In the genomic region with DNA sequence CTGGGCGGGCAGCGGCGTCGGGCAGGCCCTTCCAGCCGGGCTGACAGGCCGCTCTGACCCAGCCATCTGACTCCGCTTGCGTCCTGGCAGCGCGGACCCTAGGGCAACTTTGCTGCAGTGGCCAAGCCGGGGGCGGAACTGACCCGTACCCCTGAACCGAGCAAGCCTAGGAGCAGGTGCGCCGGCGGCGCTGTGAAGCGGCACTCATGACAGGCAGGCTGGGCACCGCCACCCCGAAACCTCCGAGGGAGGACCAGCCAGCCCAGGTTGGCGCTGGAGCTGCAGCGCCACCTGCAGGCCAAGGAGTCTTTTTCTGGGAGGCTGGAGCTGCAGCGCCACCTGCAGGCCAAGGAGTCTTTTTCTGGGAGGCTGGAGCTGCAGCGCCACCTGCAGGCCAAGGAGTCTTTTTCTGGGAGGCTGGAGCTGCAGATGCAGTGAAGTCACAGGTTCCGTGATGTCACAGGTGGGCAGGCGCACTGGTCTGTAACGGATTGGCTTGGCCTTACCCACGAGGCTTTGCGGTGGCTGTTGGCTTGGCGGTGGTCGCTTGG, we compare ENCODE assay signal across 7 cellular contexts. TPM values are rescaled to one million over a fixed set of nuclear protein-coding genes. Genes with fewer than 3 reads are reported as not detected.
A peak's percentile ranks its signal among the peaks of the same experiment; 100 is the strongest.
DNase-seq lines count a peak whose midpoint lies in the region; ATAC-seq and TF ChIP-seq lines count a peak whose summit lies in the region.
"Not testable (repeated sequence)": the region's sequence is repeated elsewhere in the genome, so short reads cannot be mapped to it uniquely, and the experiment has no call there.

A gene with protein sequence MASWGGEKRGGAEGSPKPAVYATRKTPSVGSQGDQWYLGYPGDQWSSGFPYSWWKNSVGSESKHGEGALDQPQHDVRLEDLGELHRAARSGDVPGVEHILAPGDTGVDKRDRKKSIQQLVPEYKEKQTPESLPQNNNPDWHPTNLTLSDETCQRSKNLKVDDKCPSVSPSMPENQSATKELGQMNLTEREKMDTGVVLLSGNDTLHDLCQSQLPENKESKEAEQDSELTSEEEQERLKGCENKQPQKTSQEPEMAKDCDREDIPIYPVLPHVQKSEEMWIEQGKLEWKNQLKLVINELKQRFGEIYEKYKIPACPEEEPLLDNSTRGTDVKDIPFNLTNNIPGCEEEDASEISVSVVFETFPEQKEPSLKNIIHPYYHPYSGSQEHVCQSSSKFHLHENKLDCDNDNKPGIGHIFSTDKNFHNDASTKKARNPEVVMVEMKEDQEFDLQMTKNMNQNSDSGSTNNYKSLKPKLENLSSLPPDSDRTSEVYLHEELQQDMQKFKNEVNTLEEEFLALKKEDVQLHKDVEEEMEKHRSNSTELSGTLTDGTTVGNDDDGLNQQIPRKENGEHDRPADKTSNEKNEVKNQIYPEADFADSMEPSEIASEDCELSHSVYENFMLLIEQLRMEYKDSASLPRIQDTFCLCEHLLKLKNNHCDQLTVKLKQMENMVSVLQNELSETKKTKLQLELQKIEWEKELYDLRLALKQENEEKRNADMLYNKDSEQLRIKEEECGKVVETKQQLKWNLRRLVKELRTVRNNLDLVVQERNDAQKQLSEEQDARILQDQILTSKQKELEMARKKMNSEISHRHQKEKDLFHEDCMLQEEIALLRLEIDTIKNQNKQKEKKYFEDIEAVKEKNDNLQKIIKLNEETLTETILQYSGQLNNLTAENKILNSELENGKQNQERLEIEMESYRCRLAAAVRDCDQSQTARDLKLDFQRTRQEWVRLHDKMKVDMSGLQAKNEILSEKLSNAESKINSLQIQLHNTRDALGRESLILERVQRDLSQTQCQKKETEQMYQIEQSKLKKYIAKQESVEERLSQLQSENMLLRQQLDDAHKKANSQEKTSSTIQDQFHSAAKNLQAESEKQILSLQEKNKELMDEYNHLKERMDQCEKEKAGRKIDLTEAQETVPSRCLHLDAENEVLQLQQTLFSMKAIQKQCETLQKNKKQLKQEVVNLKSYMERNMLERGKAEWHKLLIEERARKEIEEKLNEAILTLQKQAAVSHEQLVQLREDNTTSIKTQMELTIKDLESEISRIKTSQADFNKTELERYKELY (N-terminal part only) (plus strand): TSS at position 511 of the 551 bp plus-strand sequence. CDS start 160 bp downstream, outside the sequence.

- intact Hi-C loops in activated CD4-positive, alpha-beta memory T cell treated with anti-CD3 and anti-CD28 coated beads for 36 hours (cut with micrococcal nuclease); natural killer cell (cut with micrococcal nuclease): not testable (repeated sequence)

- CTCF ChIA-PET in activated CD4-positive, alpha-beta memory T cell treated with anti-CD3 and anti-CD28 coated beads for 36 hours (lab: Charles Lee): interaction anchor here (0.8 to 1.9 kb wide), 3 partner anchors 37 to 153 kb away, joined by 4 to 11 read pairs (median 5); no protein-coding TSS in a partner anchor

- WGBS in gastroesophageal sphincter (ENCODE audit: low coverage in 1 of 2), 2 donors: 27% methylated on average over 5 of the region's 33 CpGs; no CpG with 5 or more reads in 1 of the 2 donors

- POLR2A ChIA-PET in activated CD4-positive, alpha-beta memory T cell treated with anti-CD3 and anti-CD28 coated beads for 36 hours (lab: Charles Lee): not testable (repeated sequence)

- peak within 1 kb of the TSS in 2 of 4 donors; percentile 32 to 45 for H3K27ac ChIP-seq in gastroesophageal sphincter

- not testable (repeated sequence) for TF ChIP-seq EP300 in gastroesophageal sphincter (IDR thresholded peaks at IDR 0.05)

- peak within 1 kb of the TSS; percentile 20 for H3K4me3 Mint-ChIP-seq in activated CD4-positive, alpha-beta memory T cell treated with anti-CD3 and anti-CD28 coated beads for 36 hours
- H3K4me3 Mint-ChIP-seq in natural killer cell: not testable (repeated sequence)

- not testable (repeated sequence) for H3K9me3 ChIP-seq in gastroesophageal sphincter

- H3K27me3 ChIP-seq in gastroesophageal sphincter: not testable (repeated sequence)

- not testable (repeated sequence) for H3K36me3 ChIP-seq in gastroesophageal sphincter

- not testable (repeated sequence) for H3K9me3 Mint-ChIP-seq in activated CD4-positive, alpha-beta memory T cell treated with anti-CD3 and anti-CD28 coated beads for 36 hours; natural killer cell

- DNase-seq in OCI-M1 (lab: John Stamatoyannopoulos, UW) (peak; percentile 2), amniotic epithelial cell (ENCODE audit: low read depth) (peak; percentile 17), natural killer cell (peak; percentile 46)
- DNase-seq in activated CD4-positive, alpha-beta memory T cell treated with anti-CD3 and anti-CD28 coated beads for 36 hours: peak; percentile 81
- peak; percentile 71 to 79 for DNase-seq in stimulated activated CD4-positive, alpha-beta T cell treated with anti-CD3 and anti-CD28 coated beads, Interleukin-4, amount 100 ng/mL, for 48 hours (ENCODE audit: low read depth in 2 of 2)

- H3K4me1 ChIP-seq in gastroesophageal sphincter: not testable (repeated sequence)

- TF ChIP-seq CTCF in GM12873 (IDR thresholded peaks at IDR 0.05; ENCODE audit: insufficient read depth, low read depth, low read length, missing control alignments): peak; percentile 69
- TF ChIP-seq CTCF in gastroesophageal sphincter (IDR thresholded peaks at IDR 0.05): peak; percentile 9 to 90 (median 58)
- TF ChIP-seq CTCF in natural killer cell (IDR thresholded peaks at IDR 0.05): peak; percentile 61

- not testable (repeated sequence) for H3K36me3 Mint-ChIP-seq in activated CD4-positive, alpha-beta memory T cell treated with anti-CD3 and anti-CD28 coated beads for 36 hours; natural killer cell

- TF ChIP-seq POLR2A in gastroesophageal sphincter (IDR thresholded peaks at IDR 0.05): not testable (repeated sequence)

- not testable (repeated sequence) for ATAC-seq in gastroesophageal sphincter
- peak; percentile 52 to 83 (median 62) for ATAC-seq in natural killer cell

- H3K4me3 ChIP-seq in gastroesophageal sphincter: peak within 1 kb of the TSS in 1 of 2 donors; percentile 49

- H3K27ac Mint-ChIP-seq in activated CD4-positive, alpha-beta memory T cell treated with anti-CD3 and anti-CD28 coated beads for 36 hours; natural killer cell: not testable (repeated sequence)

- H3K4me1 Mint-ChIP-seq in activated CD4-positive, alpha-beta memory T cell treated with anti-CD3 and anti-CD28 coated beads for 36 hours (ENCODE audit: low read depth); natural killer cell: not testable (repeated sequence)

- not testable (repeated sequence) for H3K27me3 Mint-ChIP-seq in activated CD4-positive, alpha-beta memory T cell treated with anti-CD3 and anti-CD28 coated beads for 36 hours; natural killer cell (ENCODE audit: low read depth in 2 of 2)

RNA-seq across cellular contexts. Expression of the gene that starts here (rescaled TPM):
- total RNA-seq in activated CD4-positive, alpha-beta memory T cell treated with anti-CD3 and anti-CD28 coated beads for 36 hours: 1 to 10 TPM; 4.7 to 5.4 TPM
- total RNA-seq in gastroesophageal sphincter: 10 to 100 TPM in 1 of 4 donors, 1 to 10 TPM in 2, under 1 TPM in 1; 0.67 to 14.4 (median 5.7) TPM
- 10 to 100 TPM in 1 of 3 donors, 1 to 10 TPM in 2; 2.4 to 12.4 (median 4.5) TPM for total RNA-seq in natural killer cell

Comparison
In these comparisons a context has a peak if more than half of its experiments do, and no peak if none do; other contexts are left out.
1. DNase-seq: peak in every context shown above with its lines; median percentile 81 in activated CD4-positive, alpha-beta memory T cell treated with anti-CD3 and anti-CD28 coated beads for 36 hours; 75 in stimulated activated CD4-positive, alpha-beta T cell treated with anti-CD3 and anti-CD28 coated beads, Interleukin-4, amount 100 ng/mL, for 48 hours; 46 in natural killer cell; 17 in amniotic epithelial cell; 2 in OCI-M1.